In the genomic region with DNA sequence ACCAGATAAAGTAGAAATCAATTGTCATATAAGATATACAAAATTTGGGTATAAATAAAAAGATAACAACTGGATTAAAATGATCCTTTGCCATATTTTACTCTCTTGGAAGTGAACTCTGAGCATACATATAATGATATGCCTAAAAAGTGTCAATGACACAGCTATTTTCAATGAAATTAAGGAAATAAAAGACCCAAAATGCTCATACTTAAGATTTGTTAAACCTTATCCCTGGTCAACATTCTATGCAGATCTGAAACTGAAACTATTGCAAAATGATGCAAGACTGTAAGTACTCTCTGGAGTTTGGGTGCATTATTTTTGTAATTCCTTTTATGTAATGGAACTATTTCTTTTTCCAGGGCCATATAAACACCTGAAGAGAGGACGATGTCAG, we compare ENCODE assay signal across 8 cellular contexts.
DNase-seq lines count a peak whose midpoint lies in the region; ATAC-seq and TF ChIP-seq lines count a peak whose summit lies in the region.

No MANE protein-coding gene starts in this region.

- H3K9ac ChIP-seq in IMR-90 (ENCODE audit: low read depth, low read length): no peak overlapping the region

- POLR2A ChIA-PET in CD8-positive, alpha-beta memory T cell (lab: Charles Lee): no interaction called here
- POLR2A ChIA-PET in IMR-90 (lab: Charles Lee; ENCODE audit: unreplicated experiment): no interaction called here
- POLR2A ChIA-PET in naive thymus-derived CD4-positive, alpha-beta T cell (lab: Charles Lee): no interaction called here

- peaks cover 18 to 23% (median 21%) of the 10 kb centered on the region in 3 donors for H3K4me1 Mint-ChIP-seq in CD8-positive, alpha-beta memory T cell
- H3K4me1 Mint-ChIP-seq in naive thymus-derived CD4-positive, alpha-beta T cell: peaks cover 7 to 49% (median 21%) of the 10 kb centered on the region in 7 donors

- H3K18ac ChIP-seq in IMR-90 (ENCODE audit: low read depth, low read length): peak overlapping the region; percentile 22; the same call in 1 of the 2 replicates

- H3K4ac ChIP-seq in IMR-90 (ENCODE audit: low read depth, low read length): peak overlapping the region; percentile 30; the same call in 1 of the 2 replicates

- H3K9me3 Mint-ChIP-seq in CD8-positive, alpha-beta memory T cell: no peaks in the 10 kb centered on the region
- H3K9me3 Mint-ChIP-seq in naive thymus-derived CD4-positive, alpha-beta T cell: peaks cover 0 to 2% (median 0%) of the 10 kb centered on the region in 11 donors

- peak overlapping the region in 1 of 2 experiments; percentile 71; a peak in 2 of 4 replicates for H4K8ac ChIP-seq in IMR-90 (ENCODE audit: low read depth in 2 of 2, low read length in 2 of 2)

- peak overlapping the region; percentile 15 for H3K14ac ChIP-seq in IMR-90 (replicated peaks; ENCODE audit: low read depth, low read length)

- H4K20me1 ChIP-seq in IMR-90 (ENCODE audit: insufficient read depth, low read length): no peaks in the 10 kb centered on the region

- H2AK5ac ChIP-seq in IMR-90 (ENCODE audit: low read depth, low read length): peak overlapping the region; percentile 46; the same call in 1 of the 2 replicates

- no peak overlapping the region for H2AFZ ChIP-seq in IMR-90 (replicated peaks; ENCODE audit: low read length, poor library complexity)

- H2BK15ac ChIP-seq in IMR-90 (ENCODE audit: low read depth, low read length): peak overlapping the region; percentile 10; the same call in 1 of the 3 replicates

- no TSS peak for BruUV-seq in IMR-90 (replicated peaks; lab: Mats Ljungman, UMichigan)

- peak overlapping the region; percentile 58; the same call in 1 of the 2 replicates for H3K23ac ChIP-seq in IMR-90 (ENCODE audit: low read depth, low read length)

- H3K27me3 ChIP-seq in CD8-positive, alpha-beta memory T cell (ENCODE audit: insufficient read depth, low read length, poor library complexity, severe bottlenecking): no peaks in the 10 kb centered on the region
- no peaks in the 10 kb centered on the region for H3K27me3 ChIP-seq in IMR-90 (ENCODE audit: control insufficient read depth, insufficient read depth, low read length)
- no peaks in the 10 kb centered on the region for H3K27me3 ChIP-seq in naive thymus-derived CD4-positive, alpha-beta T cell (ENCODE audit: control insufficient read depth in 2 of 2, insufficient read depth in 2 of 2, low read length in 2 of 2)
- no peaks in the 10 kb centered on the region for H3K27me3 ChIP-seq in body of pancreas

- H3K27ac Mint-ChIP-seq in CD8-positive, alpha-beta memory T cell: peak overlapping the region in 4 of 8 donors; percentile 27 to 82 (median 78)
- H3K27ac Mint-ChIP-seq in naive thymus-derived CD4-positive, alpha-beta T cell: peak overlapping the region in 2 of 9 donors; percentile 81 to 94

- H3K27me3 Mint-ChIP-seq in CD8-positive, alpha-beta memory T cell: peaks cover 0 to 3% of the 10 kb centered on the region in 2 donors
- no peaks in the 10 kb centered on the region for H3K27me3 Mint-ChIP-seq in naive thymus-derived CD4-positive, alpha-beta T cell

- no CpG with 5 or more reads among the region's 1 CpG for WGBS in IMR-90 (ENCODE audit: extremely low coverage in 2 of 2, insufficient read length in 1 of 2), 2 experiments
- WGBS in body of pancreas, 2 donors: 17 to 45% methylated on average over 1 of the region's 1 CpG

- no peak for DNase-seq in CD8-positive, alpha-beta memory T cell
- peak; percentile 67 for DNase-seq in IMR-90
- peak; percentile 20 for DNase-seq in astrocyte of the hippocampus (ENCODE audit: low read depth, low spot score)
- DNase-seq in naive thymus-derived CD4-positive, alpha-beta T cell: no peak
- no peak for DNase-seq in body of pancreas
- DNase-seq in activated effector memory CD4-positive, alpha-beta T cell treated with anti-CD3 and anti-CD28 coated beads, Interleukin-2, amount 50 U/mL, for 16 hours: no peak

- H4K5ac ChIP-seq in IMR-90 (ENCODE audit: low read depth, low read length): peak overlapping the region; percentile 1; the same call in 1 of the 2 replicates

- TF ChIP-seq RAD21 in IMR-90 (IDR thresholded peaks at IDR 0.05; ENCODE audit: low read length): no peak

- peaks cover 8% of the 10 kb centered on the region; the same call in 1 of the 2 replicates for H3K9me1 ChIP-seq in IMR-90 (ENCODE audit: insufficient read depth, low read length)

- no peaks in the 10 kb centered on the region for H3K4me1 ChIP-seq in CD8-positive, alpha-beta memory T cell (ENCODE audit: insufficient read depth, low read length)
- H3K4me1 ChIP-seq in IMR-90 (ENCODE audit: control insufficient read depth, insufficient read depth, low read length) (peaks cover 6% of the 10 kb centered on the region), body of pancreas (no peaks in the 10 kb centered on the region)
- no peaks in the 10 kb centered on the region for H3K4me1 ChIP-seq in naive thymus-derived CD4-positive, alpha-beta T cell (ENCODE audit: control insufficient read depth in 2 of 2, insufficient read depth in 2 of 2, low read length in 2 of 2)

- peak overlapping the region; percentile 53 for H2AK9ac ChIP-seq in IMR-90 (replicated peaks; ENCODE audit: low read depth, low read length, poor library complexity)

- peak overlapping the region; percentile 93 for H2BK5ac ChIP-seq in IMR-90 (ENCODE audit: low read depth, low read length, poor library complexity, severe bottlenecking)

- dilution Hi-C loops in IMR-90 (cut with HindIII; ENCODE audit: low sequenced_read_pairs, unreplicated experiment): no loop called here

- H3K36me3 Mint-ChIP-seq in CD8-positive, alpha-beta memory T cell: no peaks in the 10 kb centered on the region
- peaks cover 0 to 4% (median 0%) of the 10 kb centered on the region in 5 donors for H3K36me3 Mint-ChIP-seq in naive thymus-derived CD4-positive, alpha-beta T cell

- peak overlapping the region; percentile 38; the same call in 1 of the 2 replicates for H3K4me2 ChIP-seq in IMR-90 (ENCODE audit: low read depth, low read length)

- peak overlapping the region; percentile 26; the same call in 1 of the 2 replicates for H3K56ac ChIP-seq in IMR-90 (ENCODE audit: extremely low read depth, insufficient read depth, low read length)

- H3K27ac ChIP-seq in CD8-positive, alpha-beta memory T cell (ENCODE audit: low read depth, low read length): no peak overlapping the region
- no peak overlapping the region for H3K27ac ChIP-seq in IMR-90 (ENCODE audit: insufficient read depth, low read length)
- H3K27ac ChIP-seq in naive thymus-derived CD4-positive, alpha-beta T cell (ENCODE audit: low read depth, low read length): no peak overlapping the region
- peak overlapping the region in 1 of 4 donors; percentile 51 for H3K27ac ChIP-seq in body of pancreas

- intact Hi-C loops in IMR-90 (cut with micrococcal nuclease): loop anchor here (5.0 kb wide), 1 partner anchor 260 kb away; no protein-coding TSS in a partner anchor
- intact Hi-C loops in naive thymus-derived CD4-positive, alpha-beta T cell (cut with micrococcal nuclease): loop anchor here (1.0 to 5.0 kb wide), 11 partner anchors 64 to 680 kb away; no protein-coding TSS in a partner anchor
- intact Hi-C loops in body of pancreas (cut with DNase I): no loop called here

- H3K9me3 ChIP-seq in CD8-positive, alpha-beta memory T cell (ENCODE audit: low read length): no peaks in the 10 kb centered on the region
- H3K9me3 ChIP-seq in IMR-90 (ENCODE audit: control insufficient read depth, insufficient read depth, low read length) (no peaks in the 10 kb centered on the region), body of pancreas (no peaks in the 10 kb centered on the region)
- no peaks in the 10 kb centered on the region for H3K9me3 ChIP-seq in naive thymus-derived CD4-positive, alpha-beta T cell (ENCODE audit: control insufficient read depth in 2 of 3, low read length in 3 of 3)

- H3K79me1 ChIP-seq in IMR-90 (ENCODE audit: low read depth in 1 of 2, low read length in 2 of 2): no peaks in the 10 kb centered on the region

- CTCF ChIA-PET in CD8-positive, alpha-beta memory T cell (lab: Charles Lee): no interaction called here
- CTCF ChIA-PET in IMR-90 (lab: Yijun Ruan, JAX): interaction anchor here (0.7 to 1.3 kb wide), 4 partner anchors 15 to 270 kb away, joined by 3 to 4 read pairs (median 3); no protein-coding TSS in a partner anchor
- CTCF ChIA-PET in naive thymus-derived CD4-positive, alpha-beta T cell (lab: Charles Lee): interaction anchor here (0.8 kb wide), 1 partner anchor 709 kb away, joined by 4 read pairs; no protein-coding TSS in a partner anchor

- TF ChIP-seq CTCF in IMR-90 (conservative IDR thresholded peaks at IDR 0.05; ENCODE audit: low read depth, low read length): no peak
- TF ChIP-seq CTCF in body of pancreas (IDR thresholded peaks at IDR 0.05): no peak

- peak overlapping the region; percentile 46; the same call in 1 of the 2 replicates for H4K91ac ChIP-seq in IMR-90 (ENCODE audit: insufficient read depth, low read depth, low read length)

- peak overlapping the region; percentile 74 to 86 (median 79) for H3K4me3 Mint-ChIP-seq in CD8-positive, alpha-beta memory T cell
- peak overlapping the region in 2 of 10 donors; percentile 51 to 81 for H3K4me3 Mint-ChIP-seq in naive thymus-derived CD4-positive, alpha-beta T cell

- peak; percentile 49 for ATAC-seq in IMR-90 (ENCODE audit: low read depth)
- peak; percentile 47 for ATAC-seq in naive thymus-derived CD4-positive, alpha-beta T cell
- ATAC-seq in body of pancreas: no peak
- ATAC-seq in HG03196 (IDR thresholded peaks at IDR 0.05; ENCODE audit: unreplicated experiment): no peak
- ATAC-seq in GM21528 (IDR thresholded peaks at IDR 0.05; ENCODE audit: low FRiP score, unreplicated experiment): no peak

- H3K36me3 ChIP-seq in CD8-positive, alpha-beta memory T cell (ENCODE audit: insufficient read depth, low read length): no peaks in the 10 kb centered on the region
- no peaks in the 10 kb centered on the region for H3K36me3 ChIP-seq in IMR-90 (ENCODE audit: control insufficient read depth, insufficient read depth, low read length)
- no peaks in the 10 kb centered on the region for H3K36me3 ChIP-seq in naive thymus-derived CD4-positive, alpha-beta T cell (ENCODE audit: control insufficient read depth in 2 of 3, insufficient read depth in 3 of 3, low read length in 3 of 3)
- H3K36me3 ChIP-seq in body of pancreas (replicated peaks in 1 of 2; ENCODE audit: insufficient read depth in 1 of 2, low read depth in 2 of 2): no peaks in the 10 kb centered on the region

- H2BK20ac ChIP-seq in IMR-90 (ENCODE audit: low read depth, low read length): peak overlapping the region; percentile 71; the same call in 1 of the 2 replicates

- no peak for TF ChIP-seq POLR2A in IMR-90 (IDR thresholded peaks at IDR 0.05; ENCODE audit: low read depth, low read length)
- no peak for TF ChIP-seq POLR2A in body of pancreas (IDR thresholded peaks at IDR 0.05)

- H2BK120ac ChIP-seq in IMR-90 (ENCODE audit: low read depth, low read length): peak overlapping the region; percentile 84

- in situ Hi-C loops in IMR-90 (cut with MboI; ENCODE audit: low sequenced_read_pairs): no loop called here

- H3K4me3 ChIP-seq in CD8-positive, alpha-beta memory T cell (ENCODE audit: low read length): no peak overlapping the region
- H3K4me3 ChIP-seq in IMR-90 (ENCODE audit: insufficient read depth, low read depth, low read length) (no peak overlapping the region), body of pancreas (no peak overlapping the region)
- peak overlapping the region; percentile 9 for H3K4me3 ChIP-seq in naive thymus-derived CD4-positive, alpha-beta T cell (ENCODE audit: low read length)

Comparison
In these comparisons a context has a peak if more than half of its experiments do, and no peak if none do; other contexts are left out.
1. DNase-seq: peak in IMR-90 (single experiment) and astrocyte of the hippocampus (single experiment); none in CD8-positive, alpha-beta memory T cell (0 of 5), naive thymus-derived CD4-positive, alpha-beta T cell (0 of 9), body of pancreas (0 of 4) and activated effector memory CD4-positive, alpha-beta T cell treated with anti-CD3 and anti-CD28 coated beads, Interleukin-2, amount 50 U/mL, for 16 hours (single experiment).
2. ATAC-seq: peak in IMR-90 (single experiment) and naive thymus-derived CD4-positive, alpha-beta T cell (single experiment); none in body of pancreas (single experiment), HG03196 (single experiment) and GM21528 (single experiment).